ENCODE assay signal across 19 cellular contexts in the genomic region with DNA sequence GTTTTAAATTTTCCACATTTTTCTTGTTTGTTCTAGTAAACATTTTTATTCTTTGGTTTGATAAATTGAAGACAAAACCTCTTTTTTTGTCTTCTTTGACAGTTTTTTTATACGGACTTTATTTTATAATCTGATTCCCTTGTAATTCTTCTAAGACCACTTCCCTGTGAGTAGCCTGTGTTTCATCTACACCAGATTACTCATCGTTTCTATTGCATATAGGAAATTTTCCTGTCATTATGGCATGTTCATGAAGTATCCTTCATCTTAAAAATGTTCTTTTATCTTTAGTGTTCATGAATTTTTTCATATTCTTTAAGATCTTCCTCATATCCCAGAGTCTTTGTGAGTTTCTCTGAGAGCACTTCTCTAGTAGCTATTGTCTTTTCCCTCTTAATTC.
DNase-seq lines count a peak whose midpoint lies in the region; ATAC-seq, FAIRE-seq and TF ChIP-seq lines count a peak whose summit lies in the region.
"Had no signal": no experiment of that assay in that cellular context is flagged by ENCODE, and none has a peak within 500 bp of the region (broad histone marks: within the 10 kb centered on the region; RNA-seq: fewer than 3 reads in every experiment).

No MANE protein-coding gene starts in this region.

- H4K20me1 ChIP-seq in PC-3 (ENCODE audit: low read length): no peaks in the 10 kb centered on the region

- POLR2A ChIA-PET in PC-3 (lab: Charles Lee; ENCODE audit: unreplicated experiment): no interaction called here

- ATAC-seq in PC-3 (no peak), GM21367 (IDR thresholded peaks at IDR 0.05; ENCODE audit: unreplicated experiment) (no peak)
- ATAC-seq: HepG2, Right ventricle myocardium inferior had no signal

- no peaks in the 10 kb centered on the region for H3K9me3 ChIP-seq in PC-3 (ENCODE audit: low read length)

- peaks cover 39% of the 10 kb centered on the region for H3K4me1 ChIP-seq in PC-3 (ENCODE audit: insufficient read depth, low read length)

- CTCF ChIA-PET in PC-3 (lab: Charles Lee): no interaction called here

- peak; percentile 21 for FAIRE-seq in A204.1 (lab: Jason Lieb, UNC)
- FAIRE-seq: HepG2 had no signal

- intact Hi-C loops in PC-3 (cut with micrococcal nuclease): no loop called here

- H3K4me3 ChIP-seq in PC-3 (ENCODE audit: low read length) (no peak overlapping the region), astrocyte of the spinal cord (ENCODE audit: low read depth, low read length) (no peak overlapping the region)

- H3K79me2 ChIP-seq in PC-3 (ENCODE audit: low read length): no peaks in the 10 kb centered on the region

- no peak overlapping the region for H2AFZ ChIP-seq in PC-3 (ENCODE audit: low read length)

- H3K4me2 ChIP-seq in PC-3 (ENCODE audit: low read length): peak overlapping the region; percentile 22; the same call in 1 of the 2 replicates

- peaks cover 25% of the 10 kb centered on the region for H3K36me3 ChIP-seq in PC-3 (ENCODE audit: low read depth, low read length)

- no peaks in the 10 kb centered on the region for H3K27me3 ChIP-seq in PC-3 (ENCODE audit: low read length)

- H3K9me2 ChIP-seq in PC-3 (replicated peaks; ENCODE audit: low read length): no peaks in the 10 kb centered on the region

- peak; percentile 31 for DNase-seq in PC-3
- peak; percentile 65 for DNase-seq in astrocyte of the spinal cord (ENCODE audit: low read depth, low spot score)
- DNase-seq in glomerular visceral epithelial cell (ENCODE audit: extremely low spot score): peak; percentile 10
- no peak for DNase-seq in NCI-H1436 (lab: John Stamatoyannopoulos, UW)
- no peak for DNase-seq in activated CD4-positive, alpha-beta T cell treated with anti-CD3 and anti-CD28 coated beads for 4 hours
- DNase-seq: 8988T, H7, HFFc6, KBM-7, NCI-H1105, NCI-H2029 treated with DMSO at 0.1 percent for 48 hours, NCI-H345, NCI-H524, NCI-H82 had no signal

- H3K27ac ChIP-seq in PC-3 (ENCODE audit: low read length): peak overlapping the region; percentile 81
- H3K27ac ChIP-seq: HL-60 had no signal

- peak overlapping the region; percentile 37; the same call in 1 of the 2 replicates for H3K9ac ChIP-seq in PC-3 (ENCODE audit: low read length)

- TF ChIP-seq CTCF in PC-3 (conservative IDR thresholded peaks at IDR 0.05; ENCODE audit: low read depth, low read length) (no peak), astrocyte of the spinal cord (IDR thresholded peaks at IDR 0.05; ENCODE audit: low read depth, low read length) (no peak)

- in situ Hi-C loops in astrocyte of the spinal cord (cut with HindIII; ENCODE audit: low sequenced_read_pairs): no loop called here

- H3F3A ChIP-seq in PC-3 (ENCODE audit: low read length, unreplicated experiment): peaks cover 4% of the 10 kb centered on the region

- no TSS peak for BruUV-seq in PC-3 (replicated peaks; lab: Mats Ljungman, UMichigan)

Comparison
In these comparisons a context has a peak if more than half of its experiments do, and no peak if none do; other contexts are left out.
1. DNase-seq: peak in PC-3 (single experiment), astrocyte of the spinal cord (single experiment) and glomerular visceral epithelial cell (single experiment); none in NCI-H1436 (single experiment) and activated CD4-positive, alpha-beta T cell treated with anti-CD3 and anti-CD28 coated beads for 4 hours (0 of 2).